In genomic region chr17:76044475-76045007, GRCh38 we compare ENCODE assay signal across 8 cellular contexts. TPM values are rescaled to one million over a fixed set of nuclear protein-coding genes. Genes with fewer than 3 reads are reported as not detected.
"Had no signal": no experiment of that assay in that cellular context is flagged by ENCODE, and none has a peak within 500 bp of the region (broad histone marks: within the 10 kb centered on the region; RNA-seq: fewer than 3 reads in every experiment).

No MANE protein-coding gene starts in this region.

RNA-seq across cellular contexts. Expression of gene EVPL, which starts 17.4 kb away (rescaled TPM):
- total RNA-seq: activated B cell treated with CpG ODN at 0.5 μM for 24 hours, ascending aorta, LHCN-M2, SJSA1 had no signal
- polyA plus RNA-seq: cardiac muscle cell had no signal

RNA-seq across cellular contexts. Expression of gene GALR2, which starts 30.0 kb away (rescaled TPM):
- total RNA-seq: activated naive CD8-positive, alpha-beta T cell treated with anti-CD3 and anti-CD28 coated beads, Interleukin-2, amount 10 ng/mL, durations not matched to agents 7 days and 5 days; cardiac muscle cell; LHCN-M2 had no signal

RNA-seq across cellular contexts. Expression of gene ZACN, which starts 34.4 kb away (rescaled TPM):
- total RNA-seq: activated naive CD8-positive, alpha-beta T cell treated with anti-CD3 and anti-CD28 coated beads, Interleukin-2, amount 10 ng/mL, durations not matched to agents 7 days and 5 days; ascending aorta; cardiac muscle cell; LHCN-M2; Peyer's patch; SJSA1 had no signal
- polyA plus RNA-seq: SK-N-SH had no signal
